In genomic region chr9:97556721-97557605, GRCh38 we compare ENCODE assay signal across 2 cellular contexts.
A peak's percentile ranks its signal among the peaks of the same experiment; 100 is the strongest.
TF ChIP-seq lines count a peak whose summit lies in the region.

No MANE protein-coding gene starts in this region.

TF ChIP-seq in liver, 16 proteins besides CTCF, POLR2A, EP300 and RAD21 (continued from another document):
- TF ChIP-seq REST (IDR thresholded peaks at IDR 0.05) (peak; percentile 11), MAX (IDR thresholded peaks at IDR 0.05) (no peak), YY1 (IDR thresholded peaks at IDR 0.05) (peak; percentile 21), HNF4G (IDR thresholded peaks at IDR 0.05) (no peak), FOXA1 (IDR thresholded peaks at IDR 0.05) (no peak), HNF4A (conservative IDR thresholded peaks at IDR 0.05) (peak in 1 of 2 donors; percentile 60), RXRA (IDR thresholded peaks at IDR 0.05) (peak; percentile 58 to 80), NR2F2 (IDR thresholded peaks at IDR 0.05) (peak; percentile 20), FOXA2 (IDR thresholded peaks at IDR 0.05) (no peak), ATF3 (IDR thresholded peaks at IDR 0.05) (no peak), EGR1 (IDR thresholded peaks at IDR 0.05; ENCODE audit: low read depth in 2 of 2) (no peak), SP1 (IDR thresholded peaks at IDR 0.05) (no peak), TAF1 (conservative IDR thresholded peaks at IDR 0.05) (no peak)
- TF ChIP-seq, protein P1, sequence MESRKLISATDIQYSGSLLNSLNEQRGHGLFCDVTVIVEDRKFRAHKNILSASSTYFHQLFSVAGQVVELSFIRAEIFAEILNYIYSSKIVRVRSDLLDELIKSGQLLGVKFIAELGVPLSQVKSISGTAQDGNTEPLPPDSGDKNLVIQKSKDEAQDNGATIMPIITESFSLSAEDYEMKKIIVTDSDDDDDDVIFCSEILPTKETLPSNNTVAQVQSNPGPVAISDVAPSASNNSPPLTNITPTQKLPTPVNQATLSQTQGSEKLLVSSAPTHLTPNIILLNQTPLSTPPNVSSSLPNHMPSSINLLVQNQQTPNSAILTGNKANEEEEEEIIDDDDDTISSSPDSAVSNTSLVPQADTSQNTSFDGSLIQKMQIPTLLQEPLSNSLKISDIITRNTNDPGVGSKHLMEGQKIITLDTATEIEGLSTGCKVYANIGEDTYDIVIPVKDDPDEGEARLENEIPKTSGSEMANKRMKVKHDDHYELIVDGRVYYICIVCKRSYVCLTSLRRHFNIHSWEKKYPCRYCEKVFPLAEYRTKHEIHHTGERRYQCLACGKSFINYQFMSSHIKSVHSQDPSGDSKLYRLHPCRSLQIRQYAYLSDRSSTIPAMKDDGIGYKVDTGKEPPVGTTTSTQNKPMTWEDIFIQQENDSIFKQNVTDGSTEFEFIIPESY (IDR thresholded peaks at IDR 0.05), result no peak

TF ChIP-seq in HepG2, 621 proteins besides CTCF, POLR2A, EP300 and RAD21 (continued from another document):
- TF ChIP-seq TRAFD1 (CRISPR knock-in tag; IDR thresholded peaks at IDR 0.05; ENCODE audit: borderline replicate concordance), result no peak
- TF ChIP-seq ZNF691 (CRISPR knock-in tag; IDR thresholded peaks at IDR 0.05; ENCODE audit: borderline replicate concordance, low read depth), result no peak
- TF ChIP-seq KAT2B (IDR thresholded peaks at IDR 0.05; ENCODE audit: borderline replicate concordance, low read depth, low read length), result no peak
- TF ChIP-seq ZNF816 (CRISPR knock-in tag; IDR thresholded peaks at IDR 0.05; ENCODE audit: borderline replicate concordance), result no peak
- no peak for TF ChIP-seq HNRNPK (IDR thresholded peaks at IDR 0.05; ENCODE audit: low read depth, low read length, poor library complexity, severe bottlenecking)
- no peak for TF ChIP-seq THYN1 (CRISPR knock-in tag; IDR thresholded peaks at IDR 0.05; ENCODE audit: borderline replicate concordance, low read depth)
- no peak for TF ChIP-seq ZFP37 (CRISPR knock-in tag; IDR thresholded peaks at IDR 0.05; ENCODE audit: borderline replicate concordance)
- no peak for TF ChIP-seq CREB1 (IDR thresholded peaks at IDR 0.05)
- no peak for TF ChIP-seq CREB1 (CRISPR knock-in tag; IDR thresholded peaks at IDR 0.05)
- TF ChIP-seq TOE1 (CRISPR knock-in tag; IDR thresholded peaks at IDR 0.05), result no peak
- no peak for TF ChIP-seq ZFP36L1 (CRISPR knock-in tag; IDR thresholded peaks at IDR 0.05)
- TF ChIP-seq HINFP (CRISPR knock-in tag; IDR thresholded peaks at IDR 0.05; ENCODE audit: low read depth), result no peak
- TF ChIP-seq ZIK1 (CRISPR knock-in tag; IDR thresholded peaks at IDR 0.05; ENCODE audit: borderline replicate concordance, low read depth), result no peak
- TF ChIP-seq ZNF761 (CRISPR knock-in tag; conservative IDR thresholded peaks at IDR 0.05), result no peak
- TF ChIP-seq ZNF776 (CRISPR knock-in tag; IDR thresholded peaks at IDR 0.05), result no peak
- no peak for TF ChIP-seq ARNTL (CRISPR knock-in tag; IDR thresholded peaks at IDR 0.05)
